ENCODE assay signal across 20 cellular contexts in the genomic region with DNA sequence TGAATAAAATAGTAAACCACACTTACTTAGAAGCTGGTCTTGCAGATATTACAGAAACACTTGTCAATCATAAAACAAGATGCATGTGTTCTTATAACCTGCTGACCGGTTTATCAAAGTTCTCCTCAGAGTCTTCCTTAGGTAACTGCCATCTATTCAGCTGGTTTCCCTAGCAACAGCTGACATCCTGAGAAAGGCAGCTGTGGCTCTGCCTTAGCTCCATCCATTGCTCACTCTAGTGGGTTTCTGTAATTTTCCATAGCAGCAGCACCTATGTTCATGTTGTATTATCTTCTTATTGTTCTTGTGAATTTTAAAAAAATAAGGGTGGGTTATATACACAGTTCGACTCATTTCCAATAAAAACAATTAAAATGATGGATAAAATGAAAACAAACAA.
DNase-seq lines count a peak whose midpoint lies in the region; ATAC-seq, FAIRE-seq and TF ChIP-seq lines count a peak whose summit lies in the region.
"Had no signal": no experiment of that assay in that cellular context is flagged by ENCODE, and none has a peak within 500 bp of the region (broad histone marks: within the 10 kb centered on the region; RNA-seq: fewer than 3 reads in every experiment).

No MANE protein-coding gene starts in this region.

- intact Hi-C loops in HepG2 (cut with micrococcal nuclease; ENCODE audit: unreplicated experiment) (no loop called here), right lobe of liver (cut with DNase I) (no loop called here), thyroid gland (cut with DNase I) (no loop called here)

- H3K27me3 ChIP-seq in HepG2 (ENCODE audit: control insufficient read depth in 1 of 2, insufficient read depth in 2 of 2, low read length in 2 of 2) (no peaks in the 10 kb centered on the region), right lobe of liver (no peaks in the 10 kb centered on the region), thyroid gland (no peaks in the 10 kb centered on the region)
- H3K27me3 ChIP-seq: BLaER1, Peyer's patch had no signal

- no peak for FAIRE-seq in HepG2 (lab: Jason Lieb, UNC)
- FAIRE-seq: HTR-8/SVneo had no signal

- H3K4me3 ChIP-seq in HepG2 (replicated peaks in 1 of 3; ENCODE audit: insufficient read depth in 1 of 3, low read depth in 2 of 3, low read length in 3 of 3) (no peak overlapping the region), right lobe of liver (no peak overlapping the region), thyroid gland (replicated peaks in 1 of 3) (no peak overlapping the region)
- H3K4me3 ChIP-seq: BLaER1, HAP-1, Peyer's patch had no signal

- no peak overlapping the region for H3K9ac ChIP-seq in HepG2 (ENCODE audit: insufficient read depth, low read depth, low read length)
- H3K9ac ChIP-seq: BLaER1 had no signal

- H3K4me1 ChIP-seq in HepG2 (ENCODE audit: insufficient read depth, low read length), result peaks cover 31% of the 10 kb centered on the region
- no peaks in the 10 kb centered on the region for H3K4me1 ChIP-seq in right lobe of liver
- H3K4me1 ChIP-seq in thyroid gland, result no peaks in the 10 kb centered on the region
- H3K4me1 ChIP-seq: BLaER1, HAP-1, Peyer's patch had no signal

- H3K4me2 ChIP-seq in HepG2 (ENCODE audit: low read depth, low read length), result peak overlapping the region; percentile 54
- H3K4me2 ChIP-seq: BLaER1 had no signal

- H3K36me3 ChIP-seq in HepG2 (replicated peaks in 1 of 2; ENCODE audit: control insufficient read depth in 1 of 2, insufficient read depth in 2 of 2, low read length in 2 of 2) (no peaks in the 10 kb centered on the region), right lobe of liver (no peaks in the 10 kb centered on the region), thyroid gland (no peaks in the 10 kb centered on the region)
- H3K36me3 ChIP-seq: BLaER1, HAP-1, Peyer's patch had no signal

- no peak overlapping the region for H2AFZ ChIP-seq in HepG2 (ENCODE audit: low read length)

- H3K27ac ChIP-seq in HepG2 (ENCODE audit: extremely low read length, insufficient read depth, low read length) (peak overlapping the region; percentile 64), right lobe of liver (no peak overlapping the region), thyroid gland (no peak overlapping the region)
- H3K27ac ChIP-seq: 22Rv1, BLaER1, Peyer's patch had no signal

- TF ChIP-seq CTCF in HepG2 (CRISPR knock-in tag; IDR thresholded peaks at IDR 0.05) (no peak), right lobe of liver (IDR thresholded peaks at IDR 0.05) (no peak), thyroid gland (IDR thresholded peaks at IDR 0.05) (no peak)

- in situ Hi-C loops in HepG2 (cut with HindIII; ENCODE audit: extremely low pct_ligation_motif_present, low pct_unique_long_range_greater_than_20kb), result no loop called here

- POLR2A ChIA-PET in HepG2 (lab: Yijun Ruan, JAX), result no interaction called here

- DNase-seq in DMS 273 (lab: John Stamatoyannopoulos, UW; ENCODE audit: unreplicated experiment), result peak; percentile 31
- DNase-seq in DMS 273 treated with DMSO at 0.1 percent for 48 hours (lab: John Stamatoyannopoulos, UW), result no peak
- DNase-seq in HepG2 (ENCODE audit: low spot score), result peak; percentile 20
- DNase-seq in right lobe of liver, result no peak
- DNase-seq in SHP77 (lab: John Stamatoyannopoulos, UW), result peak; percentile 44 to 72
- DNase-seq in thyroid gland, result no peak
- DNase-seq: ACHN; CD4-positive, alpha-beta T cell; EL; GF-D8; NCI-H1105 treated with DMSO at 0.1 percent for 48 hours; NCI-H187; NCI-H526; Peyer's patch had no signal

- TF ChIP-seq POLR2A in HepG2 (IDR thresholded peaks at IDR 0.05; ENCODE audit: insufficient read depth in 1 of 2, low read depth in 2 of 2, low read length in 2 of 2) (no peak), right lobe of liver (IDR thresholded peaks at IDR 0.05) (no peak), thyroid gland (IDR thresholded peaks at IDR 0.05) (no peak)

- CTCF ChIA-PET in HepG2 (lab: Yijun Ruan, JAX; ENCODE audit: low intra/inter-chr PET ratio, low total read pairs), result no interaction called here

- H3K79me2 ChIP-seq in HepG2 (ENCODE audit: insufficient read depth, low read length), result no peaks in the 10 kb centered on the region

- BruUV-seq in HepG2 (replicated peaks; lab: Mats Ljungman, UMichigan), result no TSS peak

- ATAC-seq in HepG2 (peak; percentile 78), right lobe of liver (no peak), HG03175 (IDR thresholded peaks at IDR 0.05; ENCODE audit: unreplicated experiment) (no peak), HG02759 (IDR thresholded peaks at IDR 0.05; ENCODE audit: unreplicated experiment) (no peak)

- 21% methylated on average over 2 of the region's 2 CpGs for WGBS in HepG2 (ENCODE audit: low lambda C conversion rate)
- WGBS in right lobe of liver (ENCODE audit: insufficient coverage, low coverage, low lambda C conversion rate, missing lambda C conversion rate), result 65% methylated on average over 2 of the region's 2 CpGs
- 92 to 95% methylated on average over 2 of the region's 2 CpGs for WGBS in thyroid gland, 2 donors

- H4K20me1 ChIP-seq in HepG2 (ENCODE audit: insufficient read depth, low read length), result no peaks in the 10 kb centered on the region
- H4K20me1 ChIP-seq: BLaER1 had no signal

- no peaks in the 10 kb centered on the region for H3K9me3 ChIP-seq in HepG2 (ENCODE audit: low read length)
- H3K9me3 ChIP-seq in right lobe of liver, result no peaks in the 10 kb centered on the region
- no peaks in the 10 kb centered on the region for H3K9me3 ChIP-seq in thyroid gland
- H3K9me3 ChIP-seq: BLaER1, HAP-1, Peyer's patch had no signal

- no peak for TF ChIP-seq EP300 in HepG2 (IDR thresholded peaks at IDR 0.05; ENCODE audit: low read depth in 2 of 2, low read length in 2 of 2)
- TF ChIP-seq EP300 in HepG2 (CRISPR knock-in tag; IDR thresholded peaks at IDR 0.05; ENCODE audit: borderline replicate concordance), result no peak

- no peak for TF ChIP-seq RAD21 in HepG2 (CRISPR knock-in tag; IDR thresholded peaks at IDR 0.05)

TF ChIP-seq in HepG2, 621 proteins besides CTCF, POLR2A, EP300 and RAD21 (continues in another document):
- TF ChIP-seq KDM1A (CRISPR knock-in tag; IDR thresholded peaks at IDR 0.05) (no peak), ZNF138 (CRISPR knock-in tag; IDR thresholded peaks at IDR 0.05; ENCODE audit: low read depth) (no peak), RBM39 (IDR thresholded peaks at IDR 0.05; ENCODE audit: low read depth, low read length, poor library complexity, severe bottlenecking) (no peak), RFXANK (CRISPR knock-in tag; IDR thresholded peaks at IDR 0.05) (peak; percentile 78; the same call in 1 of the 2 replicates), ZKSCAN5 (CRISPR knock-in tag; IDR thresholded peaks at IDR 0.05) (no peak), ZNF562 (CRISPR knock-in tag; IDR thresholded peaks at IDR 0.05; ENCODE audit: borderline replicate concordance) (no peak), RFX3 (CRISPR knock-in tag; IDR thresholded peaks at IDR 0.05) (peak; percentile 60), ZEB1 (IDR thresholded peaks at IDR 0.05; ENCODE audit: insufficient replicate concordance, low read depth) (no peak), THYN1 (CRISPR knock-in tag; IDR thresholded peaks at IDR 0.05; ENCODE audit: borderline replicate concordance, low read depth) (no peak), RFX5 (IDR thresholded peaks at IDR 0.05; ENCODE audit: low read depth, low read length) (peak; percentile 98), TEAD3 (CRISPR knock-in tag; optimal IDR thresholded peaks at IDR 0.05; ENCODE audit: borderline replicate concordance) (no peak), ZKSCAN1 (IDR thresholded peaks at IDR 0.05; ENCODE audit: low read length) (no peak)
- TF ChIP-seq, protein P1, sequence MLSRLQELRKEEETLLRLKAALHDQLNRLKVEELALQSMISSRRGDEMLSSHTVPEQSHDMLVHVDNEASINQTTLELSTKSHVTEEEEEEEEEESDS (CRISPR knock-in tag; IDR thresholded peaks at IDR 0.05; ENCODE audit: borderline replicate concordance), result no peak
- TF ChIP-seq, protein P2, sequence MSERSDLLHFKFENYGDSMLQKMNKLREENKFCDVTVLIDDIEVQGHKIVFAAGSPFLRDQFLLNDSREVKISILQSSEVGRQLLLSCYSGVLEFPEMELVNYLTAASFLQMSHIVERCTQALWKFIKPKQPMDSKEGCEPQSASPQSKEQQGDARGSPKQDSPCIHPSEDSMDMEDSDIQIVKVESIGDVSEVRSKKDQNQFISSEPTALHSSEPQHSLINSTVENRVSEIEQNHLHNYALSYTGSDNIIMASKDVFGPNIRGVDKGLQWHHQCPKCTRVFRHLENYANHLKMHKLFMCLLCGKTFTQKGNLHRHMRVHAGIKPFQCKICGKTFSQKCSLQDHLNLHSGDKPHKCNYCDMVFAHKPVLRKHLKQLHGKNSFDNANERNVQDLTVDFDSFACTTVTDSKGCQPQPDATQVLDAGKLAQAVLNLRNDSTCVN (CRISPR knock-in tag; IDR thresholded peaks at IDR 0.05; ENCODE audit: borderline replicate concordance), result no peak

Comparison
In these comparisons a context has a peak if more than half of its experiments do, and no peak if none do; other contexts are left out.
1. DNase-seq: peak in DMS 273 (single experiment), HepG2 (single experiment) and SHP77 (2 of 2); none in DMS 273 treated with DMSO at 0.1 percent for 48 hours (single experiment), right lobe of liver (0 of 3) and thyroid gland (0 of 2).